35 cellular contexts compared by ENCODE assay signal in genomic region chr9:89167788-89168187, GRCh38.
"Had no signal": no experiment of that assay in that cellular context is flagged by ENCODE, and none has a peak within 500 bp of the region (broad histone marks: within the 10 kb centered on the region; RNA-seq: fewer than 3 reads in every experiment).

No MANE protein-coding gene starts in this region.

- H3K27me3 ChIP-seq: MG63 had no signal

- H3K27ac ChIP-seq: KMS-11 had no signal

- H3K9me3 ChIP-seq: MG63 had no signal

- H3K4me3 ChIP-seq: MG63 had no signal

- H3K36me3 ChIP-seq: MG63 had no signal

- DNase-seq: Karpas-422, Kasumi-1, KG1, MG63, MM.1S, MV-4-11, NCI-H1048, NCI-H1092, NCI-H1092 treated with DMSO at 0.1 percent for 48 hours, NCI-H1105, NCI-H1105 treated with DMSO at 0.1 percent for 48 hours, NCI-H1417, NCI-H1417 treated with DMSO at 0.1 percent for 48 hours, NCI-H1436, NCI-H1436 treated with DMSO at 0.1 percent for 48 hours, NCI-H146, NCI-H1694, NCI-H1694 treated with DMSO at 0.1 percent for 48 hours, NCI-H187, NCI-H187 treated with DMSO at 0.1 percent for 48 hours, NCI-H1930, NCI-H2029, NCI-H2029 treated with DMSO at 0.1 percent for 48 hours, NCI-H2081, NCI-H2081 treated with DMSO at 0.1 percent for 48 hours, NCI-H2107, NCI-H2171, NCI-H2171 treated with DMSO at 0.1 percent for 48 hours, NCI-H2227 treated with DMSO at 0.1 percent for 48 hours, NCI-H226, NCI-H345, NCI-H446, NCI-H446 treated with DMSO at 0.1 percent for 48 hours, NCI-H510A had no signal
